In genomic region chr11:47415091-47415854, GRCh38 we compare ENCODE assay signal across 8 cellular contexts. TPM values are rescaled to one million over a fixed set of nuclear protein-coding genes. Genes with fewer than 3 reads are reported as not detected.
DNase-seq lines count a peak whose midpoint lies in the region; ATAC-seq and TF ChIP-seq lines count a peak whose summit lies in the region.
"Had no signal": no experiment of that assay in that cellular context is flagged by ENCODE, and none has a peak within 500 bp of the region (broad histone marks: within the 10 kb centered on the region; RNA-seq: fewer than 3 reads in every experiment).

No MANE protein-coding gene starts in this region.

- peak overlapping the region; percentile 72 for H3K4me2 ChIP-seq in HCT116 (ENCODE audit: low read length)

- H3K36me3 Mint-ChIP-seq in progenitor cell of endocrine pancreas (ENCODE audit: insufficient read depth), result peaks cover 12% of the 10 kb centered on the region

- peak overlapping the region; percentile 64 for H3K27ac Mint-ChIP-seq in progenitor cell of endocrine pancreas

- no peaks in the 10 kb centered on the region for H3K27me3 Mint-ChIP-seq in progenitor cell of endocrine pancreas

- H3K9me2 ChIP-seq in HCT116 (ENCODE audit: insufficient read depth), result no peaks in the 10 kb centered on the region

- peak; percentile 7 for ATAC-seq in HCT116
- no peak for ATAC-seq in GM21447 (IDR thresholded peaks at IDR 0.05; ENCODE audit: unreplicated experiment)
- no peak for ATAC-seq in GM19397 (IDR thresholded peaks at IDR 0.05; ENCODE audit: unreplicated experiment)

- RAD21 ChIA-PET in HCT116 (lab: Charles Lee; ENCODE audit: low non-redundant PET in 1 of 2, low total read pairs in 2 of 2, uncharacterized antibody in 2 of 2, unreplicated experiment in 2 of 2), result no interaction called here

- CTCF ChIA-PET in HCT116 (lab: Charles Lee), result interaction anchor here (0.9 kb wide), 1 partner anchor 39 kb away, joined by 3 read pairs; no protein-coding TSS in a partner anchor

- H3K9ac ChIP-seq in HCT116 (ENCODE audit: low read length), result peak overlapping the region; percentile 51

- no peak for TF ChIP-seq CTCF in HCT116 (IDR thresholded peaks at IDR 0.05 in 2 of 3, conservative IDR thresholded peaks at IDR 0.05 in 1 of 3; ENCODE audit: borderline replicate concordance in 1 of 3, insufficient read depth in 1 of 3, low read depth in 2 of 3, low read length in 2 of 3)
- no peak for TF ChIP-seq CTCF in coronary artery (IDR thresholded peaks at IDR 0.05)
- TF ChIP-seq CTCF in progenitor cell of endocrine pancreas (IDR thresholded peaks at IDR 0.05; ENCODE audit: unreplicated experiment), result no peak

- intact Hi-C loops in HCT116 (cut with micrococcal nuclease), result no loop called here

- DNase-seq in HCT116 (ENCODE audit: low read depth, low spot score) (no peak), coronary artery (ENCODE audit: low spot score) (no peak), progenitor cell of endocrine pancreas (ENCODE audit: low spot score, unreplicated experiment) (no peak), NCI-H1694 treated with DMSO at 0.1 percent for 48 hours (lab: John Stamatoyannopoulos, UW) (no peak)
- DNase-seq: cerebellar nuclear complex; stimulated activated CD4-positive, alpha-beta T cell treated with anti-CD3 and anti-CD28 coated beads, Interleukin-2, amount 100 ng/mL, for 48 hours had no signal

- peaks cover 25 to 44% of the 10 kb centered on the region in 2 experiments for H3K4me1 ChIP-seq in HCT116 (ENCODE audit: control insufficient read depth in 1 of 2, insufficient read depth in 2 of 2, low read length in 2 of 2)

- H3K27ac ChIP-seq in HCT116 (ENCODE audit: low read depth, low read length) (peak overlapping the region; percentile 84), coronary artery (peak overlapping the region; percentile 82 to 89)

- H3K27me3 ChIP-seq in HCT116 (ENCODE audit: insufficient read depth, low read length), result no peaks in the 10 kb centered on the region

- BruUV-seq in HCT116 (replicated peaks; lab: Mats Ljungman, UMichigan), result no TSS peak

- no peak overlapping the region for H3K4me3 Mint-ChIP-seq in progenitor cell of endocrine pancreas (ENCODE audit: low read depth)

- POLR2A ChIA-PET in HCT116 (lab: Charles Lee), result interaction anchor here (0.8 to 1.3 kb wide), 2 partner anchors 11 to 40 kb away, joined by 3 to 10 read pairs; partner anchors contain the start of gene PSMC3

- H3K4me1 Mint-ChIP-seq in progenitor cell of endocrine pancreas (ENCODE audit: low read depth), result peaks cover 2% of the 10 kb centered on the region

- H3K4me3 ChIP-seq in HCT116 (replicated peaks in 1 of 2; ENCODE audit: low read depth in 1 of 2, low read length in 2 of 2) (no peak overlapping the region; a peak in 1 of 4 replicates), coronary artery (peak overlapping the region; percentile 11)

- TF ChIP-seq POLR2A in HCT116 (IDR thresholded peaks at IDR 0.05; ENCODE audit: borderline replicate concordance, extremely low read depth, insufficient read depth, insufficient read length), result no peak

- no peaks in the 10 kb centered on the region for H4K20me1 ChIP-seq in HCT116 (ENCODE audit: insufficient read depth)

- H3K9me3 ChIP-seq in HCT116 (ENCODE audit: control insufficient read depth in 1 of 2, insufficient read depth in 1 of 2, low read depth in 1 of 2, low read length in 2 of 2), result no peaks in the 10 kb centered on the region

- no peak for TF ChIP-seq RAD21 in HCT116 (IDR thresholded peaks at IDR 0.05; ENCODE audit: low read depth)

- H3K79me2 ChIP-seq in HCT116 (ENCODE audit: insufficient read depth, low read length), result peaks cover 4% of the 10 kb centered on the region; the same call in 1 of the 2 replicates

- H3K9me3 Mint-ChIP-seq in progenitor cell of endocrine pancreas (ENCODE audit: low read depth), result no peaks in the 10 kb centered on the region

- H3K36me3 ChIP-seq in HCT116 (ENCODE audit: control insufficient read depth in 1 of 2, insufficient read depth in 2 of 2, low read length in 2 of 2), result peaks cover 11 to 29% of the 10 kb centered on the region in 2 experiments

- H2AFZ ChIP-seq in HCT116 (ENCODE audit: low read depth, low read length, poor library complexity, severe bottlenecking), result no peak overlapping the region

TF ChIP-seq in HCT116, 20 proteins besides CTCF, POLR2A, EP300 and RAD21:
- TF ChIP-seq EZH2phosphoT487 (IDR thresholded peaks at IDR 0.05; ENCODE audit: borderline replicate concordance) (no peak), SIN3A (IDR thresholded peaks at IDR 0.05; ENCODE audit: low read depth) (no peak), POLR2AphosphoS5 (IDR thresholded peaks at IDR 0.05; ENCODE audit: low read depth, low read length) (no peak), CBX3 (IDR thresholded peaks at IDR 0.05; ENCODE audit: low read depth) (no peak), ATF3 (IDR thresholded peaks at IDR 0.05) (no peak), EGR1 (IDR thresholded peaks at IDR 0.05; ENCODE audit: low read depth) (no peak), REST (IDR thresholded peaks at IDR 0.05; ENCODE audit: low read depth) (no peak), ZBTB33 (IDR thresholded peaks at IDR 0.05; ENCODE audit: extremely low read depth, insufficient replicate concordance, low read length) (no peak), SP1 (IDR thresholded peaks at IDR 0.05; ENCODE audit: low read depth) (no peak), YY1 (IDR thresholded peaks at IDR 0.05; ENCODE audit: extremely low read depth, insufficient replicate concordance, low read depth, low read length) (no peak), ZFX (IDR thresholded peaks at IDR 0.05) (no peak), CEBPB (IDR thresholded peaks at IDR 0.05; ENCODE audit: low read depth) (no peak), ZNF274 (IDR thresholded peaks at IDR 0.05; ENCODE audit: low read depth, low read length) (no peak), EZH2 (IDR thresholded peaks at IDR 0.05) (no peak), JUND (IDR thresholded peaks at IDR 0.05) (no peak), TCF7L2 (IDR thresholded peaks at IDR 0.05; ENCODE audit: borderline replicate concordance, extremely low read depth, insufficient read depth, insufficient read length) (no peak)
- TF ChIP-seq, protein P1, sequence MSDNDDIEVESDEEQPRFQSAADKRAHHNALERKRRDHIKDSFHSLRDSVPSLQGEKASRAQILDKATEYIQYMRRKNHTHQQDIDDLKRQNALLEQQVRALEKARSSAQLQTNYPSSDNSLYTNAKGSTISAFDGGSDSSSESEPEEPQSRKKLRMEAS (IDR thresholded peaks at IDR 0.05), result no peak

RNA-seq across cellular contexts. Expression of gene SLC39A13, which starts 6.9 kb away (rescaled TPM):
- 23.9 TPM for total RNA-seq in HCT116 (2021; ENCODE audit: unreplicated experiment)
- 15.9 and 17.1 TPM in 2 replicates for polyA plus RNA-seq in HCT116 (2012)
- total RNA-seq in progenitor cell of endocrine pancreas, result 38.3 and 42.4 TPM in 2 replicates

RNA-seq across cellular contexts. Expression of gene PSMC3, which starts 11.0 kb away (rescaled TPM):
- total RNA-seq in HCT116 (2021; ENCODE audit: unreplicated experiment) (155 TPM), progenitor cell of endocrine pancreas (101 and 103 TPM in 2 replicates)
- 224 and 256 TPM in 2 replicates for polyA plus RNA-seq in HCT116 (2012)

RNA-seq across cellular contexts. Expression of gene RAPSN, which starts 33.7 kb away (rescaled TPM):
- total RNA-seq in HCT116 (2021; ENCODE audit: unreplicated experiment), result 0.57 TPM
- polyA plus RNA-seq in HCT116 (2012), result 0.17 and 0.41 TPM in 2 replicates
- total RNA-seq in progenitor cell of endocrine pancreas, result 0.42 and 0.81 TPM in 2 replicates

RNA-seq across cellular contexts. Expression of gene SPI1, which starts 36.9 kb away (rescaled TPM):
- total RNA-seq in HCT116 (2021; ENCODE audit: unreplicated experiment) (0.32 TPM), progenitor cell of endocrine pancreas (not detected in 2 replicates)
- not detected in 2 replicates for polyA plus RNA-seq in HCT116 (2012)
